Comparison of ENCODE assay signal across 1 cellular context in the genomic region with DNA sequence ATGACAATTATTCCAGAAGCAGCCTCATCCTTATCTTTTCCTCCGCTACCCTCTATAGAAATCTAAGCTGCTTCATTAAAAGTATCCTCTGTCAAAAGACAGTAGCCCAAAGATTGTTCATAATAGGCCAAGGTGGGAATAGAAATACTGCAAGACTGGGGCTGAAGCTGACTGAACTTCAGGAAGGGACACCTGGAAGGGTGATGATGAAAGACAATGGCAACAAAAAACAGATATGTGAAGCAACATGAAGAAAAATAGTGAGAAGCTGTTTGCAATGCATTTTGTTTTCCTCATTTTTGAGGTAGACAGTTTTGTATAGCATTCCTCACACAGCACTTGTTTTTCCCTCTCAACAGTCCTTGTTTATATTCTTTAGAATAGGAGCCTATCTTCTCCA.
A peak's percentile ranks its signal among the peaks of the same experiment; 100 is the strongest.
TF ChIP-seq lines count a peak whose summit lies in the region.

No MANE protein-coding gene starts in this region.

TF ChIP-seq in K562, 482 proteins besides CTCF, POLR2A, EP300 and RAD21:
- TF ChIP-seq, protein P1, sequence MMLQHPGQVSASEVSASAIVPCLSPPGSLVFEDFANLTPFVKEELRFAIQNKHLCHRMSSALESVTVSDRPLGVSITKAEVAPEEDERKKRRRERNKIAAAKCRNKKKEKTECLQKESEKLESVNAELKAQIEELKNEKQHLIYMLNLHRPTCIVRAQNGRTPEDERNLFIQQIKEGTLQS (IDR thresholded peaks at IDR 0.05) = peak; percentile 53; the same call in 1 of the 2 replicates
- TF ChIP-seq, protein P1 (CRISPR knock-in tag; conservative IDR thresholded peaks at IDR 0.05) = no peak
- TF ChIP-seq GTF2E2 (tag; IDR thresholded peaks at IDR 0.05) = no peak
- TF ChIP-seq, protein P2, sequence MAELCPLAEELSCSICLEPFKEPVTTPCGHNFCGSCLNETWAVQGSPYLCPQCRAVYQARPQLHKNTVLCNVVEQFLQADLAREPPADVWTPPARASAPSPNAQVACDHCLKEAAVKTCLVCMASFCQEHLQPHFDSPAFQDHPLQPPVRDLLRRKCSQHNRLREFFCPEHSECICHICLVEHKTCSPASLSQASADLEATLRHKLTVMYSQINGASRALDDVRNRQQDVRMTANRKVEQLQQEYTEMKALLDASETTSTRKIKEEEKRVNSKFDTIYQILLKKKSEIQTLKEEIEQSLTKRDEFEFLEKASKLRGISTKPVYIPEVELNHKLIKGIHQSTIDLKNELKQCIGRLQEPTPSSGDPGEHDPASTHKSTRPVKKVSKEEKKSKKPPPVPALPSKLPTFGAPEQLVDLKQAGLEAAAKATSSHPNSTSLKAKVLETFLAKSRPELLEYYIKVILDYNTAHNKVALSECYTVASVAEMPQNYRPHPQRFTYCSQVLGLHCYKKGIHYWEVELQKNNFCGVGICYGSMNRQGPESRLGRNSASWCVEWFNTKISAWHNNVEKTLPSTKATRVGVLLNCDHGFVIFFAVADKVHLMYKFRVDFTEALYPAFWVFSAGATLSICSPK (IDR thresholded peaks at IDR 0.05; ENCODE audit: borderline replicate concordance) = no peak
- TF ChIP-seq BMI1 (IDR thresholded peaks at IDR 0.05; ENCODE audit: low read length) = no peak
- peak in 1 of 2 experiments; percentile 27; a peak in 1 of 4 replicates for TF ChIP-seq TRIM24 (IDR thresholded peaks at IDR 0.05)
- peak; percentile 27; the same call in 1 of the 2 replicates for TF ChIP-seq CEBPG (CRISPR knock-in tag; IDR thresholded peaks at IDR 0.05)
- peak in 1 of 2 experiments; percentile 89; a peak in 2 of 4 replicates for TF ChIP-seq CEBPG (tag; conservative IDR thresholded peaks at IDR 0.05 in 1 of 2, IDR thresholded peaks at IDR 0.05 in 1 of 2)
- TF ChIP-seq RBM14 (IDR thresholded peaks at IDR 0.05; ENCODE audit: borderline replicate concordance, insufficient read depth, low read depth, low read length) = no peak
- no peak for TF ChIP-seq ZNF175 (CRISPR knock-in tag; IDR thresholded peaks at IDR 0.05; ENCODE audit: low read depth)
- no peak for TF ChIP-seq TAL1 (IDR thresholded peaks at IDR 0.05)
- TF ChIP-seq SP2 (IDR thresholded peaks at IDR 0.05; ENCODE audit: extremely low read depth, low read depth, low read length, poor library complexity, severe bottlenecking) = no peak
- TF ChIP-seq NR1H2 (CRISPR knock-in tag; IDR thresholded peaks at IDR 0.05) = no peak
- TF ChIP-seq, protein P3, sequence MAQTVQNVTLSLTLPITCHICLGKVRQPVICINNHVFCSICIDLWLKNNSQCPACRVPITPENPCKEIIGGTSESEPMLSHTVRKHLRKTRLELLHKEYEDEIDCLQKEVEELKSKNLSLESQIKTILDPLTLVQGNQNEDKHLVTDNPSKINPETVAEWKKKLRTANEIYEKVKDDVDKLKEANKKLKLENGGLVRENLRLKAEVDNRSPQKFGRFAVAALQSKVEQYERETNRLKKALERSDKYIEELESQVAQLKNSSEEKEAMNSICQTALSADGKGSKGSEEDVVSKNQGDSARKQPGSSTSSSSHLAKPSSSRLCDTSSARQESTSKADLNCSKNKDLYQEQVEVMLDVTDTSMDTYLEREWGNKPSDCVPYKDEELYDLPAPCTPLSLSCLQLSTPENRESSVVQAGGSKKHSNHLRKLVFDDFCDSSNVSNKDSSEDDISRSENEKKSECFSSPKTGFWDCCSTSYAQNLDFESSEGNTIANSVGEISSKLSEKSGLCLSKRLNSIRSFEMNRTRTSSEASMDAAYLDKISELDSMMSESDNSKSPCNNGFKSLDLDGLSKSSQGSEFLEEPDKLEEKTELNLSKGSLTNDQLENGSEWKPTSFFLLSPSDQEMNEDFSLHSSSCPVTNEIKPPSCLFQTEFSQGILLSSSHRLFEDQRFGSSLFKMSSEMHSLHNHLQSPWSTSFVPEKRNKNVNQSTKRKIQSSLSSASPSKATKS (CRISPR knock-in tag; IDR thresholded peaks at IDR 0.05) = no peak
- TF ChIP-seq ZNF586 (CRISPR knock-in tag; conservative IDR thresholded peaks at IDR 0.05) = no peak
TF ChIP-seq in K562: peak in this region for 3.
